22 cellular contexts compared by ENCODE assay signal in the genomic region with DNA sequence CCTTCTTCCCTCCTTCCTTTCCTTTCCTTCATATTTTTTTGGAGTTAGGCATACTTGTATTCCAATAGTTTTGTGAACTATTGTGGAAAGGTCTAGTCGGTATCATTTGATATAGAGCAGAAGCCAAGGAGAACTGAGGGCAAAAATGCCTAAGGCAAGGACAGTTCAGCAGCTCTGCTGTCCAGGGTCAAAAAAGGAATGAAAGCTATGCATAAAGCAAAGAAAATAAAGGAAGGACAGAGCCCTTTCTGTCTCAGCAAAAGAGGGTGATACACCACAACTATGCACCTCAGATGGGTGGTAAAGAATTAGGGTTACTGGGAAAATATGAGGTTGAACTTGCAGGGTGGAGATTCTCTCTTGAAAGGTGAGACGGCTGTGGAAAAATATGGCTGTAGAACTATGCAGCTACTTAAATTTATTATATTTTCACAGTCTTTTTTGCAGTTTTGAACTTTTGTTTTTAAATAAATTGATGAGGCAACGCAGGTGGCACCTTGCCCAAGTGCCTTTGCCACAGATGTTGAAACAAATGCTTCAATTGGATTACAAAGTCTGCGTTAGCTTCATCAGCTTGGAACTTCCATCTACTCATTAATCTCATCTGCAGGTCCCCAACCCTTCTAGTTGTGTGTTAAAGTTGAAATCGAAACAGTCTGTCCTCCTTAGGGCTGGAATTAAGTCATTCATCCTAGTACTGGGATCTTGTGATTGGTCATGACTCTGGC. TPM values are rescaled to one million over a fixed set of nuclear protein-coding genes. Genes with fewer than 3 reads are reported as not detected.
"Had no signal": no experiment of that assay in that cellular context is flagged by ENCODE, and none has a peak within 500 bp of the region (broad histone marks: within the 10 kb centered on the region; RNA-seq: fewer than 3 reads in every experiment).

No MANE protein-coding gene starts in this region.

- H3K36me3 Mint-ChIP-seq: natural killer cell had no signal

- H3K27ac Mint-ChIP-seq: activated B cell treated with CpG ODN at 0.5 μM for 24 hours; activated CD4-positive, alpha-beta T cell treated with anti-CD3 and anti-CD28 coated beads, Interleukin-2, amount 10 ng/mL, durations not matched to agents 24 days and 14 days; natural killer cell had no signal

- DNase-seq: activated B cell treated with CpG ODN at 0.5 μM for 24 hours; activated CD4-positive, alpha-beta T cell treated with anti-CD3 and anti-CD28 coated beads, Interleukin-2, amount 10 ng/mL, durations not matched to agents 24 days and 14 days; dorsolateral prefrontal cortex; erythroblast; foreskin keratinocyte; head of caudate nucleus; kidney glomerular epithelial cell; left ventricle myocardium superior; mesenchymal stem cell; natural killer cell; stimulated activated CD4-positive, alpha-beta T cell treated with anti-CD3 and anti-CD28 coated beads, Interleukin-15, amount 100 ng/mL, for 24 hours; stimulated activated CD4-positive, alpha-beta T cell treated with anti-CD3 and anti-CD28 coated beads, Interleukin-4, amount 100 ng/mL, for 24 hours; stimulated activated naive CD4-positive, alpha-beta T cell; substantia nigra; SW 1271 had no signal

- H3K4me3 ChIP-seq: ascending aorta, dorsolateral prefrontal cortex, skin epidermis, tibial nerve had no signal

- H3K9me3 Mint-ChIP-seq: activated B cell treated with CpG ODN at 0.5 μM for 24 hours had no signal

- H3K36me3 ChIP-seq: ascending aorta, neutrophil, tibial nerve had no signal

- H3K4me3 Mint-ChIP-seq: activated B cell treated with CpG ODN at 0.5 μM for 24 hours; activated CD4-positive, alpha-beta T cell treated with anti-CD3 and anti-CD28 coated beads, Interleukin-2, amount 10 ng/mL, durations not matched to agents 24 days and 14 days; natural killer cell had no signal

- H3K4me1 Mint-ChIP-seq: activated B cell treated with CpG ODN at 0.5 μM for 24 hours; activated CD4-positive, alpha-beta T cell treated with anti-CD3 and anti-CD28 coated beads, Interleukin-2, amount 10 ng/mL, durations not matched to agents 24 days and 14 days; natural killer cell had no signal

- H3K27me3 Mint-ChIP-seq: activated CD4-positive, alpha-beta T cell treated with anti-CD3 and anti-CD28 coated beads, Interleukin-2, amount 10 ng/mL, durations not matched to agents 24 days and 14 days had no signal

- H3K4me1 ChIP-seq: ascending aorta, foreskin keratinocyte, parathyroid adenoma had no signal

- H3K27me3 ChIP-seq: ascending aorta, tibial nerve had no signal

- H3K9me3 ChIP-seq: ascending aorta, neutrophil, tibial nerve had no signal

- H3K27ac ChIP-seq: ascending aorta, foreskin keratinocyte, neutrophil, parathyroid adenoma, skin epidermis had no signal

RNA-seq across cellular contexts. Expression of gene LHCGR, which starts 20.8 kb away (rescaled TPM):
- total RNA-seq: activated B cell treated with CpG ODN at 0.5 μM for 24 hours; activated CD4-positive, alpha-beta T cell treated with anti-CD3 and anti-CD28 coated beads, Interleukin-2, amount 10 ng/mL, durations not matched to agents 24 days and 14 days; ascending aorta; chondrocyte; foreskin keratinocyte; natural killer cell; T-helper 2 cell treated with Interferon-gamma antibody and Interleukin-4, amounts not matched to agents 100 ng/mL and 5 ng/mL, for 36 hours had no signal
